ENCODE assay signal across 11 cellular contexts in the genomic region with DNA sequence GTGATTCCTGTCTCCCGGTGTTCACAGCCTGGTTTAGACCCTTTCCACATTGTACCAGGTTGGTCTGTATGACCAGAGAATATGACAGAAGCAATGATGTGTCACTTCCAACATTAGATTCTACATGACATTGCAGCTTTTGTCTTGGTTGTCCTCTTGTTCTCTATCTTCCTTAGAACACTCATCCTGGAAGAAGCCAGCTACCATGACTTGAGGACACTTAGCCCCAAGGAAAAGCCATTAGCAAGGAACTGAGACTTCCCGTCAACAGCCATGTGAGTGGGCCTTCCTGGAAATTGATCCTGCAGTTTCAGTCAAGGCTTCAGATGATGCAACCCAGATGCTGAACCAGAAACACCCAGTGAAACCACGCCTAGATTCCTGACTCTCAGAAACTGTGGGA.
DNase-seq lines count a peak whose midpoint lies in the region; ATAC-seq and TF ChIP-seq lines count a peak whose summit lies in the region.
"Had no signal": no experiment of that assay in that cellular context is flagged by ENCODE, and none has a peak within 500 bp of the region (broad histone marks: within the 10 kb centered on the region; RNA-seq: fewer than 3 reads in every experiment).

No MANE protein-coding gene starts in this region.

- no peak overlapping the region for H3K9ac ChIP-seq in PC-3 (ENCODE audit: low read length)
- no peak overlapping the region for H3K9ac ChIP-seq in fibroblast of lung (ENCODE audit: insufficient read depth, low read length)

- peaks cover 27% of the 10 kb centered on the region for H3K4me1 Mint-ChIP-seq in osteocyte (ENCODE audit: unreplicated experiment)
- H3K4me1 Mint-ChIP-seq: stimulated activated effector memory CD8-positive, alpha-beta T cell treated with anti-CD3 and anti-CD28 coated beads, Interleukin-12 subunit alpha, Interleukin-12 subunit beta, amount 100 ng/mL, for 72 hours had no signal

- TF ChIP-seq CTCF in PC-3 (conservative IDR thresholded peaks at IDR 0.05; ENCODE audit: low read depth, low read length) (no peak), fibroblast of lung (conservative IDR thresholded peaks at IDR 0.05 in 1 of 2, IDR thresholded peaks at IDR 0.05 in 1 of 2; ENCODE audit: low read depth in 1 of 2, low read length in 2 of 2) (no peak), osteocyte (IDR thresholded peaks at IDR 0.05) (no peak)

- H3K36me3 Mint-ChIP-seq in osteocyte (ENCODE audit: unreplicated experiment), result no peaks in the 10 kb centered on the region
- H3K36me3 Mint-ChIP-seq: stimulated activated effector memory CD8-positive, alpha-beta T cell treated with anti-CD3 and anti-CD28 coated beads, Interleukin-12 subunit alpha, Interleukin-12 subunit beta, amount 100 ng/mL, for 72 hours had no signal

- no peaks in the 10 kb centered on the region for H4K20me1 ChIP-seq in PC-3 (ENCODE audit: low read length)
- H4K20me1 ChIP-seq in fibroblast of lung (ENCODE audit: control insufficient read depth, extremely low read depth, insufficient read depth, low read length), result no peaks in the 10 kb centered on the region

- H3K27me3 ChIP-seq in PC-3 (ENCODE audit: low read length) (no peaks in the 10 kb centered on the region), fibroblast of lung (ENCODE audit: control insufficient read depth, insufficient read depth, low read length) (no peaks in the 10 kb centered on the region)

- H3K27me3 Mint-ChIP-seq in osteocyte (ENCODE audit: unreplicated experiment), result no peaks in the 10 kb centered on the region

- 0 out of 2 replicates have a peak overlapping the region, but pooled peaks have one; percentile 14 for H3K27ac ChIP-seq in PC-3 (ENCODE audit: low read length)
- H3K27ac ChIP-seq in fibroblast of lung (ENCODE audit: insufficient read depth, low read length), result peak overlapping the region; percentile 38

- no peaks in the 10 kb centered on the region for H3K36me3 ChIP-seq in PC-3 (ENCODE audit: low read depth, low read length)
- H3K36me3 ChIP-seq in fibroblast of lung (ENCODE audit: control insufficient read depth, insufficient read depth, low read length), result no peaks in the 10 kb centered on the region

- H3K9me3 ChIP-seq in PC-3 (ENCODE audit: low read length), result no peaks in the 10 kb centered on the region
- H3K9me3 ChIP-seq in fibroblast of lung (ENCODE audit: control insufficient read depth, insufficient read depth, low read depth, low read length), result no peaks in the 10 kb centered on the region

- H3K4me1 ChIP-seq in PC-3 (ENCODE audit: insufficient read depth, low read length), result peaks cover 15% of the 10 kb centered on the region
- peaks cover 4% of the 10 kb centered on the region for H3K4me1 ChIP-seq in fibroblast of lung (ENCODE audit: control insufficient read depth, extremely low read depth, insufficient read depth, low read length)

- DNase-seq in GM03348 (ENCODE audit: low spot score) (peak; percentile 74), PC-3 (peak; percentile 45), fibroblast of lung (ENCODE audit: low read depth in 2 of 2) (peak; percentile 68 to 90), osteocyte (ENCODE audit: extremely low spot score, unreplicated experiment) (no peak), NCI-H2227 (lab: John Stamatoyannopoulos, UW; ENCODE audit: unreplicated experiment) (no peak)
- no peak for DNase-seq in activated CD4-positive, alpha-beta T cell treated with anti-CD3 and anti-CD28 coated beads, Interleukin-2, amount 50 U/mL, for 4 hours
- DNase-seq: activated T-cell treated with anti-CD3 and anti-CD28 coated beads for 4 hours, NCI-H82 had no signal

- POLR2A ChIA-PET in PC-3 (lab: Charles Lee; ENCODE audit: unreplicated experiment), result no interaction called here

- H3K4me2 ChIP-seq in PC-3 (ENCODE audit: low read length) (no peak overlapping the region), fibroblast of lung (ENCODE audit: extremely low read depth, insufficient read depth, low read length) (no peak overlapping the region)

- H3K4me3 Mint-ChIP-seq in osteocyte (ENCODE audit: unreplicated experiment), result no peak overlapping the region
- H3K4me3 Mint-ChIP-seq: stimulated activated effector memory CD8-positive, alpha-beta T cell treated with anti-CD3 and anti-CD28 coated beads, Interleukin-12 subunit alpha, Interleukin-12 subunit beta, amount 100 ng/mL, for 72 hours had no signal

- H3K79me2 ChIP-seq in PC-3 (ENCODE audit: low read length), result no peaks in the 10 kb centered on the region
- H3K79me2 ChIP-seq in fibroblast of lung (ENCODE audit: control insufficient read depth, insufficient read depth, low read length), result no peaks in the 10 kb centered on the region

- H2AFZ ChIP-seq in PC-3 (ENCODE audit: low read length), result no peak overlapping the region; the same call in none of the 2 replicates
- H2AFZ ChIP-seq in fibroblast of lung (ENCODE audit: low read length), result peak overlapping the region; percentile 66

- no peaks in the 10 kb centered on the region for H3F3A ChIP-seq in PC-3 (ENCODE audit: low read length, unreplicated experiment)

- CTCF ChIA-PET in PC-3 (lab: Charles Lee), result no interaction called here

- no peak overlapping the region for H3K4me3 ChIP-seq in PC-3 (ENCODE audit: low read length)
- H3K4me3 ChIP-seq in fibroblast of lung (replicated peaks in 1 of 4; ENCODE audit: control extremely low read depth in 1 of 4, insufficient read depth in 1 of 4, low read depth in 3 of 4, low read length in 4 of 4), result no peak overlapping the region

- H3K9me2 ChIP-seq in PC-3 (replicated peaks; ENCODE audit: low read length), result no peaks in the 10 kb centered on the region

- intact Hi-C loops in PC-3 (cut with micrococcal nuclease), result no loop called here

- H3K27ac Mint-ChIP-seq in osteocyte (ENCODE audit: unreplicated experiment), result peak overlapping the region; percentile 95
- H3K27ac Mint-ChIP-seq: stimulated activated effector memory CD8-positive, alpha-beta T cell treated with anti-CD3 and anti-CD28 coated beads, Interleukin-12 subunit alpha, Interleukin-12 subunit beta, amount 100 ng/mL, for 72 hours had no signal

- peaks cover 4% of the 10 kb centered on the region for H3K9me3 Mint-ChIP-seq in osteocyte (ENCODE audit: unreplicated experiment)
- H3K9me3 Mint-ChIP-seq: stimulated activated effector memory CD8-positive, alpha-beta T cell treated with anti-CD3 and anti-CD28 coated beads, Interleukin-12 subunit alpha, Interleukin-12 subunit beta, amount 100 ng/mL, for 72 hours had no signal

- TSS peak; percentile 97 for BruUV-seq in PC-3 (replicated peaks; lab: Mats Ljungman, UMichigan)

- ATAC-seq in PC-3, result peak; percentile 45; the same call in 1 of the 2 replicates
- ATAC-seq in GM18498 (IDR thresholded peaks at IDR 0.05; ENCODE audit: unreplicated experiment), result no peak
- ATAC-seq in esophagus mucosa, result no peak
- ATAC-seq: stimulated activated effector memory CD8-positive, alpha-beta T cell treated with anti-CD3 and anti-CD28 coated beads, Interleukin-12 subunit alpha, Interleukin-12 subunit beta, amount 100 ng/mL, for 72 hours had no signal

Comparison
In these comparisons a context has a peak if more than half of its experiments do, and no peak if none do; other contexts are left out.
1. DNase-seq: peak in GM03348 (single experiment), PC-3 (single experiment) and fibroblast of lung (2 of 2); none in osteocyte (single experiment), activated CD4-positive, alpha-beta T cell treated with anti-CD3 and anti-CD28 coated beads, Interleukin-2, amount 50 U/mL, for 4 hours (0 of 2) and NCI-H2227 (single experiment).